ENCODE assay signal across 15 cellular contexts in the genomic region with DNA sequence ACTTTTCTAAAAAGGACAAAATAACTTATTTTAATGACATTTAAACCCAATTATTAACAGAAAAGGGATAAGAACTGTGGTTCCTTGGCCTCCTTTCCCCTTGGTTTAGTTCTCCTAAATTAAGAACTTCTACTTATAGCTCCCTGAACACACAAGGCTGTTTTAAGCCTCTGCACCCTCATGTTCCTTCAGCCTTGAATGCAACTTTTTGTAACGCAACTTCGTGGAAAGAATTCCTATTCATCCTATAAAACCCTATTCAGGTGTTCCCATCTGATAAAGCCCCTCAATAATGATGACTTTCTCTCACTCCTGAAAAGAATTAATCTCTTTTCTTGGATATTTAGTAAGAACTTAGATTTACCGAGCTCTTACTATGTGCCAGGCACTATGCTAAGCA. TPM values are rescaled to one million over a fixed set of nuclear protein-coding genes. Genes with fewer than 3 reads are reported as not detected.
DNase-seq lines count a peak whose midpoint lies in the region; ATAC-seq and TF ChIP-seq lines count a peak whose summit lies in the region.
"Had no signal": no experiment of that assay in that cellular context is flagged by ENCODE, and none has a peak within 500 bp of the region (broad histone marks: within the 10 kb centered on the region; RNA-seq: fewer than 3 reads in every experiment).

No MANE protein-coding gene starts in this region.

- H3K9me3 Mint-ChIP-seq in activated B cell treated with CpG ODN at 0.5 μM for 24 hours = no peaks in the 10 kb centered on the region
- peaks cover 0 to 4% (median 0%) of the 10 kb centered on the region in 11 donors for H3K9me3 Mint-ChIP-seq in naive thymus-derived CD4-positive, alpha-beta T cell
- H3K9me3 Mint-ChIP-seq: H9 had no signal

- POLR2A ChIA-PET in activated B cell treated with CpG ODN at 0.5 μM for 24 hours (lab: Charles Lee) = interaction anchor here (0.7 to 1.2 kb wide), 2 partner anchors 11 to 39 kb away, joined by 3 to 4 read pairs; no protein-coding TSS in a partner anchor
- POLR2A ChIA-PET in naive thymus-derived CD4-positive, alpha-beta T cell (lab: Charles Lee) = interaction anchor here (0.7 to 0.8 kb wide), 2 partner anchors 20 to 173 kb away, joined by 3 read pairs; no protein-coding TSS in a partner anchor

- peak overlapping the region; percentile 15 for H3K4me3 Mint-ChIP-seq in activated B cell treated with CpG ODN at 0.5 μM for 24 hours
- H3K4me3 Mint-ChIP-seq in naive thymus-derived CD4-positive, alpha-beta T cell = peak overlapping the region in 4 of 10 donors; percentile 4 to 37 (median 26)
- H3K4me3 Mint-ChIP-seq: H9 had no signal

- H3K4me3 ChIP-seq in right atrium auricular region = no peak overlapping the region
- H3K4me3 ChIP-seq in naive thymus-derived CD4-positive, alpha-beta T cell (ENCODE audit: low read length) = no peak overlapping the region
- no peak overlapping the region for H3K4me3 ChIP-seq in effector memory CD4-positive, alpha-beta T cell (ENCODE audit: insufficient read depth, low read depth, low read length, poor library complexity, severe bottlenecking)

- peak overlapping the region; percentile 47 to 75 for H3K27ac ChIP-seq in right atrium auricular region
- no peak overlapping the region for H3K27ac ChIP-seq in naive thymus-derived CD4-positive, alpha-beta T cell (ENCODE audit: low read depth, low read length)
- H3K27ac ChIP-seq in effector memory CD4-positive, alpha-beta T cell (ENCODE audit: insufficient read depth, low read length, poor library complexity, severe bottlenecking) = no peak overlapping the region

- peaks cover 17% of the 10 kb centered on the region for H3K36me3 Mint-ChIP-seq in activated B cell treated with CpG ODN at 0.5 μM for 24 hours (ENCODE audit: low read depth)
- peaks cover 0 to 12% (median 6%) of the 10 kb centered on the region in 5 donors for H3K36me3 Mint-ChIP-seq in naive thymus-derived CD4-positive, alpha-beta T cell

- no peak overlapping the region for H3K27ac Mint-ChIP-seq in activated B cell treated with CpG ODN at 0.5 μM for 24 hours
- H3K27ac Mint-ChIP-seq in naive thymus-derived CD4-positive, alpha-beta T cell = peak overlapping the region; percentile 18 to 79 (median 54)

- H3K9me3 ChIP-seq in right atrium auricular region = no peaks in the 10 kb centered on the region
- no peaks in the 10 kb centered on the region for H3K9me3 ChIP-seq in naive thymus-derived CD4-positive, alpha-beta T cell (ENCODE audit: control insufficient read depth in 2 of 3, low read length in 3 of 3)
- H3K9me3 ChIP-seq in effector memory CD4-positive, alpha-beta T cell (ENCODE audit: control insufficient read depth, low read length) = no peaks in the 10 kb centered on the region

- DNase-seq in right atrium auricular region (ENCODE audit: low spot score) (no peak), Right ventricle myocardium inferior (ENCODE audit: missing footprints) (no peak), activated B cell treated with CpG ODN at 0.5 μM for 24 hours (no peak), NOMO-1 treated with dmso at 0.1 percent for 144 hours (lab: John Stamatoyannopoulos, UW; ENCODE audit: unreplicated experiment) (no peak), amniotic stem cell (lab: John Stamatoyannopoulos, UW) (no peak)
- no peak for DNase-seq in naive thymus-derived CD4-positive, alpha-beta T cell
- DNase-seq in effector memory CD4-positive, alpha-beta T cell = no peak
- DNase-seq: activated CD4-positive, alpha-beta T cell treated with anti-CD3 and anti-CD28 coated beads for 48 hours; DMS53; erythroblast; H9; mesenchymal stem cell; nucleus accumbens; RPMI8226 had no signal

- peaks cover 61% of the 10 kb centered on the region for H3K4me1 Mint-ChIP-seq in activated B cell treated with CpG ODN at 0.5 μM for 24 hours
- H3K4me1 Mint-ChIP-seq in naive thymus-derived CD4-positive, alpha-beta T cell = peaks cover 48 to 92% (median 82%) of the 10 kb centered on the region in 7 donors

- ATAC-seq in Right ventricle myocardium inferior (no peak), activated B cell treated with CpG ODN at 0.5 μM for 24 hours (ENCODE audit: low read depth) (no peak)
- ATAC-seq in naive thymus-derived CD4-positive, alpha-beta T cell = no peak
- ATAC-seq: sciatic nerve had no signal

- CTCF ChIA-PET in activated B cell treated with CpG ODN at 0.5 μM for 24 hours (lab: Charles Lee) = no interaction called here
- CTCF ChIA-PET in naive thymus-derived CD4-positive, alpha-beta T cell (lab: Charles Lee) = no interaction called here

- TF ChIP-seq CTCF in right atrium auricular region (IDR thresholded peaks at IDR 0.05) = no peak
- TF ChIP-seq CTCF in activated B cell treated with CpG ODN at 0.5 μM for 24 hours (IDR thresholded peaks at IDR 0.05) = no peak

- H3K27me3 ChIP-seq in right atrium auricular region = no peaks in the 10 kb centered on the region
- no peaks in the 10 kb centered on the region for H3K27me3 ChIP-seq in naive thymus-derived CD4-positive, alpha-beta T cell (ENCODE audit: control insufficient read depth in 2 of 2, insufficient read depth in 2 of 2, low read length in 2 of 2)
- H3K27me3 ChIP-seq in effector memory CD4-positive, alpha-beta T cell (replicated peaks; ENCODE audit: control insufficient read depth, insufficient read depth, low read length, poor library complexity, severe bottlenecking) = no peaks in the 10 kb centered on the region

- no peaks in the 10 kb centered on the region for H3K27me3 Mint-ChIP-seq in activated B cell treated with CpG ODN at 0.5 μM for 24 hours
- H3K27me3 Mint-ChIP-seq in naive thymus-derived CD4-positive, alpha-beta T cell = no peaks in the 10 kb centered on the region

- no peaks in the 10 kb centered on the region for H3K36me3 ChIP-seq in right atrium auricular region
- H3K36me3 ChIP-seq in naive thymus-derived CD4-positive, alpha-beta T cell (ENCODE audit: control insufficient read depth in 2 of 3, insufficient read depth in 3 of 3, low read length in 3 of 3) = no peaks in the 10 kb centered on the region
- peaks cover 3% of the 10 kb centered on the region for H3K36me3 ChIP-seq in effector memory CD4-positive, alpha-beta T cell (ENCODE audit: control insufficient read depth, insufficient read depth, low read length)

- intact Hi-C loops in Right ventricle myocardium inferior (cut with DNase I) = no loop called here
- intact Hi-C loops in activated B cell treated with CpG ODN at 0.5 μM for 24 hours (cut with micrococcal nuclease) = loop anchor here (10.0 kb wide), 1 partner anchor 597 kb away; a partner anchor contains a TSS
- intact Hi-C loops in naive thymus-derived CD4-positive, alpha-beta T cell (cut with micrococcal nuclease) = loop anchor here in 1 of 2 donors (10.0 kb wide), 1 partner anchor 983 kb away; no protein-coding TSS in a partner anchor

- H3K4me1 ChIP-seq in right atrium auricular region = peaks cover 0 to 86% of the 10 kb centered on the region in 2 donors
- peaks cover 27 to 29% of the 10 kb centered on the region in 2 donors for H3K4me1 ChIP-seq in naive thymus-derived CD4-positive, alpha-beta T cell (ENCODE audit: control insufficient read depth in 2 of 2, insufficient read depth in 2 of 2, low read length in 2 of 2)
- peaks cover 16% of the 10 kb centered on the region for H3K4me1 ChIP-seq in effector memory CD4-positive, alpha-beta T cell (ENCODE audit: control insufficient read depth, insufficient read depth, low read length, poor library complexity, severe bottlenecking)

RNA-seq across cellular contexts. Expression of a gene that starts 6.3 kb away (rescaled TPM):
- total RNA-seq in right atrium auricular region = 100 to 1,000 TPM; 105 to 150 TPM
- total RNA-seq in Right ventricle myocardium inferior = 183 TPM
- 211 and 233 TPM in 2 replicates for total RNA-seq in activated B cell treated with CpG ODN at 0.5 μM for 24 hours
- total RNA-seq in naive thymus-derived CD4-positive, alpha-beta T cell = 100 to 1,000 TPM; 133 to 275 (median 231) TPM
- 100 to 1,000 TPM; 159 to 189 TPM for polyA plus RNA-seq in naive thymus-derived CD4-positive, alpha-beta T cell

RNA-seq across cellular contexts. Expression of a gene that starts 41.2 kb away (rescaled TPM):
- total RNA-seq in right atrium auricular region = 100 to 1,000 TPM; 202 to 348 TPM
- 240 TPM for total RNA-seq in Right ventricle myocardium inferior
- total RNA-seq in activated B cell treated with CpG ODN at 0.5 μM for 24 hours = 0.10 and 0.20 TPM in 2 replicates
- 1 to 10 TPM in 2 of 5 experiments, under 1 TPM in 1, not detected in 2; 0.32 to 3.8 (median 1.1) TPM for total RNA-seq in naive thymus-derived CD4-positive, alpha-beta T cell
- under 1 TPM; 0.25 to 0.81 TPM for polyA plus RNA-seq in naive thymus-derived CD4-positive, alpha-beta T cell

Comparison
In these comparisons a context has a peak if more than half of its experiments do, and no peak if none do; other contexts are left out.
1. H3K27ac ChIP-seq: peak in right atrium auricular region (2 of 2); none in naive thymus-derived CD4-positive, alpha-beta T cell (single experiment) and effector memory CD4-positive, alpha-beta T cell (single experiment).
2. RNA of a gene that starts 41.2 kb away (total RNA-seq): 202 to 348 TPM in right atrium auricular region and 240 TPM in Right ventricle myocardium inferior (single experiment); 0.32 to 3.8 TPM in naive thymus-derived CD4-positive, alpha-beta T cell and 0.10 to 0.20 TPM in activated B cell treated with CpG ODN at 0.5 μM for 24 hours; every median in the first group is over 10 times any median in the second.